ENCODE assay signal across 14 cellular contexts in the genomic region with DNA sequence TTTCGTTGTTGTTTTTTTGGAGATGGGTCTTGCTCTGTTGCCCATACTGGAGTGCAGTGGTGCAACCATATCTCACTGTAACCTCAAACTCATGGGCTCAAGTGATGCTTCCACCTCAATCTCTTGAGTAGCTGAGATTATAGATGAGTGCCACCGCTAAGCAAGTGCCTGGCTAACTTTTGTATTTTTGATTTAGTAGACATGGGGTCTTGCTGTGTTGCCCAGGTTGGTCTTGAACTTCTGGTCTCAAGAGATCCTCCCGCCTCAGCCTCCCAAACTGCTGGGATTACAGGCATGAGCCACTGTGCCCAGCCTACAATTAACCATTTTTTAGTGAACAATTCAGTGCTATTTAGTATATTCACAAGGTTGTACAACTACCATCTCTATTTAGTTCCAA. TPM values are rescaled to one million over a fixed set of nuclear protein-coding genes. Genes with fewer than 3 reads are reported as not detected.
DNase-seq lines count a peak whose midpoint lies in the region; ATAC-seq and TF ChIP-seq lines count a peak whose summit lies in the region.
"Had no signal": no experiment of that assay in that cellular context is flagged by ENCODE, and none has a peak within 500 bp of the region (broad histone marks: within the 10 kb centered on the region; RNA-seq: fewer than 3 reads in every experiment).

No MANE protein-coding gene starts in this region.

- no peaks in the 10 kb centered on the region for H3K27me3 Mint-ChIP-seq in CD4-positive, CD25-positive, alpha-beta regulatory T cell
- H3K27me3 Mint-ChIP-seq in activated naive CD8-positive, alpha-beta T cell, result no peaks in the 10 kb centered on the region
- H3K27me3 Mint-ChIP-seq in natural killer cell (ENCODE audit: low read depth in 2 of 2), result no peaks in the 10 kb centered on the region

- intact Hi-C loops in natural killer cell (cut with micrococcal nuclease), result no loop called here

- H3K36me3 Mint-ChIP-seq in CD4-positive, CD25-positive, alpha-beta regulatory T cell, result peaks cover 64% of the 10 kb centered on the region
- peaks cover 32% of the 10 kb centered on the region for H3K36me3 Mint-ChIP-seq in activated naive CD8-positive, alpha-beta T cell
- H3K36me3 Mint-ChIP-seq in natural killer cell, result peaks cover 7% of the 10 kb centered on the region

- WGBS in gastroesophageal sphincter (ENCODE audit: low coverage in 1 of 2), 2 donors, result 73 to 95% methylated on average over 1 to 2 of the region's 3 CpGs

- no peaks in the 10 kb centered on the region for H3K9me3 Mint-ChIP-seq in CD4-positive, CD25-positive, alpha-beta regulatory T cell
- H3K9me3 Mint-ChIP-seq in activated naive CD8-positive, alpha-beta T cell (ENCODE audit: low read depth), result no peaks in the 10 kb centered on the region
- no peaks in the 10 kb centered on the region for H3K9me3 Mint-ChIP-seq in natural killer cell

- TF ChIP-seq POLR2A in gastroesophageal sphincter (IDR thresholded peaks at IDR 0.05), result no peak

- no peak for TF ChIP-seq CTCF in GM06990 (IDR thresholded peaks at IDR 0.05; ENCODE audit: insufficient read depth, low read length, poor library complexity, severe bottlenecking)
- no peak for TF ChIP-seq CTCF in natural killer cell (IDR thresholded peaks at IDR 0.05)
- no peak for TF ChIP-seq CTCF in gastroesophageal sphincter (IDR thresholded peaks at IDR 0.05)

- no peak for TF ChIP-seq EP300 in gastroesophageal sphincter (IDR thresholded peaks at IDR 0.05)

- peaks cover 20% of the 10 kb centered on the region for H3K36me3 ChIP-seq in CD4-positive, CD25-positive, alpha-beta regulatory T cell (ENCODE audit: control insufficient read depth, insufficient read depth, low read length)
- no peaks in the 10 kb centered on the region for H3K36me3 ChIP-seq in GM06990 (ENCODE audit: control insufficient read depth, insufficient read depth, low read length)
- H3K36me3 ChIP-seq in gastroesophageal sphincter, result peaks cover 0 to 8% of the 10 kb centered on the region in 2 donors

- H3K9me3 ChIP-seq in CD4-positive, CD25-positive, alpha-beta regulatory T cell (ENCODE audit: control insufficient read depth in 2 of 2, low read length in 2 of 2), result no peaks in the 10 kb centered on the region
- H3K9me3 ChIP-seq in gastroesophageal sphincter, result no peaks in the 10 kb centered on the region

- no peak for ATAC-seq in CD4-positive, CD25-positive, alpha-beta regulatory T cell (ENCODE audit: low read depth in 2 of 2)
- ATAC-seq in natural killer cell (no peak), gastroesophageal sphincter (no peak), GM21737 (IDR thresholded peaks at IDR 0.05; ENCODE audit: unreplicated experiment) (no peak)

- H3K27ac ChIP-seq in CD4-positive, CD25-positive, alpha-beta regulatory T cell (ENCODE audit: insufficient read depth, low read length, poor library complexity, severe bottlenecking), result peak overlapping the region; percentile 60
- no peak overlapping the region for H3K27ac ChIP-seq in gastroesophageal sphincter
- H3K27ac ChIP-seq: SK-N-MC had no signal

- H3K27ac Mint-ChIP-seq in CD4-positive, CD25-positive, alpha-beta regulatory T cell, result peak overlapping the region; percentile 70 to 88 (median 88)
- H3K27ac Mint-ChIP-seq in activated naive CD8-positive, alpha-beta T cell, result peak overlapping the region; percentile 88
- H3K27ac Mint-ChIP-seq in natural killer cell, result peak overlapping the region; percentile 99 to 100

- no peaks in the 10 kb centered on the region for H3K27me3 ChIP-seq in CD4-positive, CD25-positive, alpha-beta regulatory T cell (ENCODE audit: control insufficient read depth, insufficient read depth, low read length)
- H3K27me3 ChIP-seq in GM06990 (replicated peaks; ENCODE audit: control insufficient read depth, insufficient read depth, low read length) (no peaks in the 10 kb centered on the region), gastroesophageal sphincter (no peaks in the 10 kb centered on the region)

- H3K4me3 Mint-ChIP-seq in CD4-positive, CD25-positive, alpha-beta regulatory T cell, result peak overlapping the region in 3 of 4 donors; percentile 60 to 83 (median 76)
- peak overlapping the region; percentile 63 for H3K4me3 Mint-ChIP-seq in activated naive CD8-positive, alpha-beta T cell
- H3K4me3 Mint-ChIP-seq in natural killer cell, result peak overlapping the region; percentile 65

- H3K4me3 ChIP-seq in CD4-positive, CD25-positive, alpha-beta regulatory T cell (ENCODE audit: low read depth, low read length), result peak overlapping the region; percentile 49
- H3K4me3 ChIP-seq in GM06990 (replicated peaks; ENCODE audit: low read depth, low read length) (no peak overlapping the region), gastroesophageal sphincter (no peak overlapping the region)
- H3K4me3 ChIP-seq: SK-N-MC had no signal

- peaks cover 42% of the 10 kb centered on the region for H3K4me1 ChIP-seq in CD4-positive, CD25-positive, alpha-beta regulatory T cell (ENCODE audit: control insufficient read depth, insufficient read depth, low read length, poor library complexity, severe bottlenecking)
- H3K4me1 ChIP-seq in gastroesophageal sphincter, result peaks cover 0 to 34% (median 0%) of the 10 kb centered on the region in 3 donors

- no peak for DNase-seq in CD4-positive, CD25-positive, alpha-beta regulatory T cell
- peak; percentile 39 for DNase-seq in GM06990 (ENCODE audit: extremely low read depth, insufficient read length)
- DNase-seq in natural killer cell, result no peak
- no peak for DNase-seq in NK-92 treated with Interleukin-12 subunit alpha and Interleukin-12 subunit beta, amount 100 ng/mL, for 24 hours (lab: John Stamatoyannopoulos, UW)
- DNase-seq: DMS79; effector CD8-positive, alpha-beta T cell; NCI-H1694; NCI-H510A; PC-3; stimulated activated CD4-positive, alpha-beta T cell treated with anti-CD3 and anti-CD28 coated beads, Interleukin-4, amount 100 ng/mL, for 24 hours had no signal

- H3K4me1 Mint-ChIP-seq in CD4-positive, CD25-positive, alpha-beta regulatory T cell, result peaks cover 26 to 93% (median 67%) of the 10 kb centered on the region in 4 donors
- H3K4me1 Mint-ChIP-seq in activated naive CD8-positive, alpha-beta T cell (ENCODE audit: low read depth), result peaks cover 85% of the 10 kb centered on the region
- H3K4me1 Mint-ChIP-seq in natural killer cell, result peaks cover 81 to 87% of the 10 kb centered on the region in 2 donors

RNA-seq across cellular contexts. Expression of gene ARHGEF3, which starts 42.2 kb away (rescaled TPM):
- 101 TPM for total RNA-seq in CD4-positive, CD25-positive, alpha-beta regulatory T cell
- polyA plus RNA-seq in CD4-positive, CD25-positive, alpha-beta regulatory T cell, result 100 to 1,000 TPM in 3 of 4 donors, 10 to 100 TPM in 1; 87.8 to 137 (median 105) TPM
- total RNA-seq in natural killer cell (100 to 1,000 TPM; 112 to 211 (median 135) TPM), gastroesophageal sphincter (10 to 100 TPM; 10.1 to 21.6 (median 10.5) TPM)
